In genomic region chr5:124888050-124888506, GRCh38 we compare ENCODE assay signal across 13 cellular contexts.
DNase-seq lines count a peak whose midpoint lies in the region; ATAC-seq, FAIRE-seq and TF ChIP-seq lines count a peak whose summit lies in the region.
"Had no signal": no experiment of that assay in that cellular context is flagged by ENCODE, and none has a peak within 500 bp of the region (broad histone marks: within the 10 kb centered on the region; RNA-seq: fewer than 3 reads in every experiment).

No MANE protein-coding gene starts in this region.

- H4K8ac ChIP-seq in H1 (ENCODE audit: extremely low read depth, insufficient read depth, low read length) (no peak overlapping the region), neuronal stem cell (ENCODE audit: low read depth, low read length) (no peak overlapping the region)

- H3K56ac ChIP-seq in H1 (replicated peaks; ENCODE audit: insufficient read length, low read depth, low read length), result no peak overlapping the region

- H3K27ac Mint-ChIP-seq in CD4-positive, alpha-beta memory T cell, result no peak overlapping the region
- no peak overlapping the region for H3K27ac Mint-ChIP-seq in MCF 10A (ENCODE audit: low read depth, unreplicated experiment)

- H3K23ac ChIP-seq in H1 (ENCODE audit: insufficient read length), result no peak overlapping the region
- no peak overlapping the region for H3K23ac ChIP-seq in neuronal stem cell (ENCODE audit: low read depth, low read length, poor library complexity)

- H3K4me3 Mint-ChIP-seq in CD4-positive, alpha-beta memory T cell, result no peak overlapping the region
- H3K4me3 Mint-ChIP-seq in activated T-cell treated with anti-CD3 and anti-CD28 coated beads, Interleukin-2, amount 50 U/mL, for 4 hours, result no peak overlapping the region
- H3K4me3 Mint-ChIP-seq in MCF 10A (ENCODE audit: unreplicated experiment), result no peak overlapping the region

- H2BK5ac ChIP-seq in H1 (ENCODE audit: low read depth, low read length) (no peak overlapping the region), neuronal stem cell (ENCODE audit: low read length) (no peak overlapping the region)

- no peak overlapping the region for H3K4ac ChIP-seq in H1 (replicated peaks; ENCODE audit: insufficient read length, low read depth, low read length)
- no peak overlapping the region for H3K4ac ChIP-seq in neuronal stem cell (ENCODE audit: low read length)

- H2AK5ac ChIP-seq in H1 (ENCODE audit: low read depth, low read length) (no peak overlapping the region), neuronal stem cell (ENCODE audit: low read depth, low read length) (no peak overlapping the region)

- no peaks in the 10 kb centered on the region for H3K36me3 ChIP-seq in H7 (replicated peaks; ENCODE audit: control insufficient read depth, insufficient read depth, low read length)
- no peaks in the 10 kb centered on the region; a peak in 1 of 8 replicates for H3K36me3 ChIP-seq in H1 (ENCODE audit: control insufficient read depth in 2 of 4, insufficient read depth in 4 of 4, low read length in 3 of 4)
- H3K36me3 ChIP-seq in neuronal stem cell (replicated peaks in 1 of 2; ENCODE audit: control insufficient read depth in 2 of 2, insufficient read depth in 2 of 2, low read length in 2 of 2), result no peaks in the 10 kb centered on the region
- H3K36me3 ChIP-seq in CD4-positive, alpha-beta memory T cell (ENCODE audit: insufficient read depth, low read length), result no peaks in the 10 kb centered on the region
- H3K36me3 ChIP-seq: uterus had no signal

- FAIRE-seq in H1 (lab: Jason Lieb, UNC), result no peak

- TF ChIP-seq RAD21 in H1 (IDR thresholded peaks at IDR 0.05 in 1 of 2, conservative IDR thresholded peaks at IDR 0.05 in 1 of 2; ENCODE audit: low read depth in 2 of 2, low read length in 2 of 2), result peak; percentile 49 to 59

- no peak overlapping the region for H3K9ac ChIP-seq in H1 (replicated peaks in 1 of 4; ENCODE audit: extremely low read depth in 1 of 4, low read depth in 3 of 4, low read length in 3 of 4)
- no peak overlapping the region for H3K9ac ChIP-seq in neuronal stem cell (ENCODE audit: low read depth, low read length, poor library complexity)

- H3K9me3 Mint-ChIP-seq in CD4-positive, alpha-beta memory T cell, result peaks cover 0 to 3% (median under 1%) of the 10 kb centered on the region in 8 donors
- H3K9me3 Mint-ChIP-seq in activated T-cell treated with anti-CD3 and anti-CD28 coated beads, Interleukin-2, amount 50 U/mL, for 4 hours, result no peaks in the 10 kb centered on the region
- no peaks in the 10 kb centered on the region for H3K9me3 Mint-ChIP-seq in MCF 10A (ENCODE audit: unreplicated experiment)

- TF ChIP-seq POLR2A in H1 (IDR thresholded peaks at IDR 0.05; ENCODE audit: control extremely low read depth in 1 of 2, low read depth in 2 of 2, low read length in 2 of 2), result no peak

- POLR2A ChIA-PET in H1 (lab: Charles Lee; ENCODE audit: partially characterized antibody) (no interaction called here), MCF 10A (lab: Yijun Ruan, JAX) (interaction anchor here (0.6 kb wide), 1 partner anchor 32 kb away, joined by 4 read pairs; no protein-coding TSS in a partner anchor)
- POLR2A ChIA-PET in CD4-positive, alpha-beta memory T cell (lab: Charles Lee; ENCODE audit: partially characterized antibody), result no interaction called here

- H3K27ac ChIP-seq in H1 (ENCODE audit: low read depth, low read length) (no peak overlapping the region), neuronal stem cell (replicated peaks; ENCODE audit: low read length) (no peak overlapping the region)
- no peak overlapping the region for H3K27ac ChIP-seq in CD4-positive, alpha-beta memory T cell (ENCODE audit: low read depth, low read length)

- peaks cover 0 to 9% (median 5%) of the 10 kb centered on the region in 4 experiments; a peak in 5 of 7 replicates for H3K4me1 ChIP-seq in H1 (replicated peaks in 1 of 4; ENCODE audit: control insufficient read depth in 3 of 4, insufficient read depth in 4 of 4, low read length in 3 of 4)
- H3K4me1 ChIP-seq in neuronal stem cell (ENCODE audit: control insufficient read depth in 2 of 2, insufficient read depth in 1 of 2, low read depth in 1 of 2, low read length in 2 of 2), result peaks cover 4 to 21% of the 10 kb centered on the region in 2 donors
- no peaks in the 10 kb centered on the region for H3K4me1 ChIP-seq in CD4-positive, alpha-beta memory T cell (ENCODE audit: insufficient read depth, low read length)
- H3K4me1 ChIP-seq: uterus had no signal

- 27% methylated on average over 6 of the region's 6 CpGs; no CpG with 5 or more reads in 1 of the 2 experiments for WGBS in H1 (ENCODE audit: extremely low coverage in 1 of 2, insufficient coverage in 1 of 2, insufficient read length in 1 of 2, insufficient replicate concordance in 2 of 2, low coverage in 1 of 2, low lambda C conversion rate in 2 of 2, missing lambda C conversion rate in 1 of 2), 2 experiments
- no CpG with 5 or more reads among the region's 6 CpGs for WGBS in neuronal stem cell (ENCODE audit: extremely low coverage in 2 of 2, insufficient read length in 2 of 2, insufficient replicate concordance in 1 of 2), 2 donors

- no peak for ATAC-seq in HG03571 (IDR thresholded peaks at IDR 0.05; ENCODE audit: unreplicated experiment)
- ATAC-seq in activated T-cell treated with anti-CD3 and anti-CD28 coated beads, Interleukin-2, amount 50 U/mL, for 4 hours, result no peak

- H3K4me3 ChIP-seq in H7 (ENCODE audit: insufficient read depth, low read depth, low read length), result no peak overlapping the region
- H3K4me3 ChIP-seq in H1 (ENCODE audit: extremely low read depth in 1 of 4, insufficient read depth in 2 of 4, low read depth in 3 of 4, low read length in 4 of 4), result no peak overlapping the region
- H3K4me3 ChIP-seq in neuronal stem cell (ENCODE audit: low read length in 2 of 2), result no peak overlapping the region
- H3K4me3 ChIP-seq in CD4-positive, alpha-beta memory T cell (ENCODE audit: low read length in 2 of 2), result no peak overlapping the region
- H3K4me3 ChIP-seq: lung, uterus had no signal

- intact Hi-C loops in CD4-positive, alpha-beta memory T cell (cut with micrococcal nuclease), result no loop called here
- intact Hi-C loops in MCF 10A (cut with micrococcal nuclease), result no loop called here

- no peaks in the 10 kb centered on the region for H3K4me1 Mint-ChIP-seq in CD4-positive, alpha-beta memory T cell
- H3K4me1 Mint-ChIP-seq in activated T-cell treated with anti-CD3 and anti-CD28 coated beads, Interleukin-2, amount 50 U/mL, for 4 hours (ENCODE audit: low read depth), result no peaks in the 10 kb centered on the region
- no peaks in the 10 kb centered on the region for H3K4me1 Mint-ChIP-seq in MCF 10A (ENCODE audit: insufficient read depth, unreplicated experiment)

- H3K9me3 ChIP-seq in H1 (ENCODE audit: insufficient read depth in 2 of 2, low read depth in 1 of 2, low read length in 1 of 2), result peaks cover 7% of the 10 kb centered on the region in 2 experiments; a peak in 2 of 4 replicates
- H3K9me3 ChIP-seq in neuronal stem cell (replicated peaks in 1 of 2; ENCODE audit: control insufficient read depth in 2 of 2, insufficient read depth in 1 of 2, low read depth in 1 of 2, low read length in 2 of 2), result peaks cover 0 to 3% of the 10 kb centered on the region in 2 donors
- H3K9me3 ChIP-seq in CD4-positive, alpha-beta memory T cell (ENCODE audit: control insufficient read depth in 1 of 2, low read length in 2 of 2), result no peaks in the 10 kb centered on the region
- H3K9me3 ChIP-seq: uterus had no signal

- H3K36me3 Mint-ChIP-seq in CD4-positive, alpha-beta memory T cell, result no peaks in the 10 kb centered on the region
- H3K36me3 Mint-ChIP-seq in activated T-cell treated with anti-CD3 and anti-CD28 coated beads, Interleukin-2, amount 50 U/mL, for 4 hours (ENCODE audit: insufficient read depth), result no peaks in the 10 kb centered on the region
- no peaks in the 10 kb centered on the region for H3K36me3 Mint-ChIP-seq in MCF 10A (ENCODE audit: insufficient read depth, unreplicated experiment)

- H3K14ac ChIP-seq in H1 (ENCODE audit: insufficient read length), result no peak overlapping the region
- no peak overlapping the region for H3K14ac ChIP-seq in neuronal stem cell (ENCODE audit: low read length)

- BruUV-seq in MCF 10A (replicated peaks; lab: Mats Ljungman, UMichigan), result no TSS peak

- H3K79me1 ChIP-seq in H1 (ENCODE audit: low read depth, low read length) (no peaks in the 10 kb centered on the region), neuronal stem cell (ENCODE audit: low read depth, low read length) (no peaks in the 10 kb centered on the region)

- H2BK120ac ChIP-seq in H1 (replicated peaks; ENCODE audit: low read depth, low read length), result no peak overlapping the region
- H2BK120ac ChIP-seq in neuronal stem cell (ENCODE audit: low read depth, low read length), result no peak overlapping the region

- no peaks in the 10 kb centered on the region for H3K23me2 ChIP-seq in H1 (ENCODE audit: low read depth, low read length)

- H3K27me3 ChIP-seq in H7 (ENCODE audit: control insufficient read depth, insufficient read depth, low read length) (no peaks in the 10 kb centered on the region), H1 (replicated peaks in 1 of 4; ENCODE audit: control insufficient read depth in 3 of 4, extremely low read depth in 1 of 4, insufficient read depth in 3 of 4, low read length in 3 of 4) (no peaks in the 10 kb centered on the region), neuronal stem cell (ENCODE audit: control insufficient read depth in 3 of 3, insufficient read depth in 3 of 3, low read depth in 1 of 3, low read length in 3 of 3) (no peaks in the 10 kb centered on the region)
- H3K27me3 ChIP-seq in CD4-positive, alpha-beta memory T cell (ENCODE audit: insufficient read depth, low read length), result no peaks in the 10 kb centered on the region
- H3K27me3 ChIP-seq: uterus had no signal

- TF ChIP-seq CTCF in H1 (IDR thresholded peaks at IDR 0.05; ENCODE audit: control extremely low read depth in 1 of 3, insufficient read depth in 1 of 3, low read depth in 1 of 3, low read length in 3 of 3), result peak in 2 of 3 experiments; percentile 23 to 46; a peak in 3 of 4 replicates
- no peak for TF ChIP-seq CTCF in MCF 10A (IDR thresholded peaks at IDR 0.05; ENCODE audit: unreplicated experiment)

- H4K5ac ChIP-seq in H1 (ENCODE audit: insufficient read length, low read depth, low read length), result no peak overlapping the region

- CTCF ChIA-PET in H1 (lab: Charles Lee; ENCODE audit: partially characterized antibody), result interaction anchor here (0.6 to 2.0 kb wide), 6 partner anchors 8 to 81 kb away, joined by 3 to 8 read pairs (median 4); no protein-coding TSS in a partner anchor
- CTCF ChIA-PET in CD4-positive, alpha-beta memory T cell (lab: Charles Lee; ENCODE audit: partially characterized antibody), result no interaction called here
- CTCF ChIA-PET in MCF 10A (lab: Yijun Ruan, JAX), result interaction anchor here (1.4 kb wide), 1 partner anchor 29 kb away, joined by 3 read pairs; no protein-coding TSS in a partner anchor

- no peak overlapping the region for H3K18ac ChIP-seq in H1 (ENCODE audit: extremely low read depth, low read length)
- no peak overlapping the region for H3K18ac ChIP-seq in neuronal stem cell (ENCODE audit: low read length)

- H2BK20ac ChIP-seq in H1 (ENCODE audit: low read length), result no peak overlapping the region

- H3K4me2 ChIP-seq in H1 (ENCODE audit: insufficient read depth in 1 of 2, low read depth in 2 of 2, low read length in 2 of 2), result no peak overlapping the region; a peak in 1 of 4 replicates
- H3K4me2 ChIP-seq in neuronal stem cell (ENCODE audit: insufficient read depth, low read length, poor library complexity, severe bottlenecking), result no peak overlapping the region

- no peaks in the 10 kb centered on the region for H4K20me1 ChIP-seq in H1 (replicated peaks in 1 of 2; ENCODE audit: control insufficient read depth in 1 of 2, insufficient read depth in 2 of 2, low read length in 2 of 2)

- peak; percentile 61 for DNase-seq in H7
- DNase-seq in NCI-H526 (lab: John Stamatoyannopoulos, UW), result peak; percentile 3 to 41
- DNase-seq in H1 (ENCODE audit: low read depth in 1 of 2, low spot score in 2 of 2), result no peak
- DNase-seq in neuronal stem cell (ENCODE audit: low spot score), result no peak
- no peak for DNase-seq in CD4-positive, alpha-beta memory T cell
- no peak for DNase-seq in activated T-cell treated with anti-CD3 and anti-CD28 coated beads, Interleukin-2, amount 50 U/mL, for 4 hours
- DNase-seq in MCF 10A (ENCODE audit: unreplicated experiment), result no peak
- DNase-seq: IMR-90; stimulated activated CD4-positive, alpha-beta T cell treated with anti-CD3 and anti-CD28 coated beads, Interleukin-4, amount 100 ng/mL, for 1 hour; T-helper 1 cell; uterus had no signal

- H4K91ac ChIP-seq in H1 (replicated peaks; ENCODE audit: insufficient read length, low read length) (no peak overlapping the region), neuronal stem cell (ENCODE audit: low read depth, low read length, poor library complexity) (no peak overlapping the region)

- no peaks in the 10 kb centered on the region for H3K79me2 ChIP-seq in H1 (ENCODE audit: control insufficient read depth in 1 of 2, insufficient read depth in 2 of 2, low read length in 2 of 2)

- H3K27me3 Mint-ChIP-seq in CD4-positive, alpha-beta memory T cell, result no peaks in the 10 kb centered on the region
- H3K27me3 Mint-ChIP-seq in activated T-cell treated with anti-CD3 and anti-CD28 coated beads, Interleukin-2, amount 50 U/mL, for 4 hours (ENCODE audit: low read depth), result no peaks in the 10 kb centered on the region
- no peaks in the 10 kb centered on the region for H3K27me3 Mint-ChIP-seq in MCF 10A (ENCODE audit: insufficient read depth, unreplicated experiment)

- no peak overlapping the region for H2BK12ac ChIP-seq in H1 (ENCODE audit: low read depth, low read length)
- H2BK12ac ChIP-seq in neuronal stem cell (ENCODE audit: low read length), result no peak overlapping the region

- TF ChIP-seq EP300 in H1 (IDR thresholded peaks at IDR 0.05; ENCODE audit: borderline replicate concordance in 1 of 2, low read depth in 2 of 2, low read length in 2 of 2), result no peak

- H2BK15ac ChIP-seq in H1 (ENCODE audit: low read length), result no peak overlapping the region
- H2BK15ac ChIP-seq in neuronal stem cell (ENCODE audit: low read length), result no peak overlapping the region

- no peak overlapping the region for H2AFZ ChIP-seq in H1 (ENCODE audit: low read length)
- H2AFZ ChIP-seq in neuronal stem cell (ENCODE audit: low read length), result peak overlapping the region; percentile 27

Comparison
In these comparisons a context has a peak if more than half of its experiments do, and no peak if none do; other contexts are left out.
1. DNase-seq: peak in H7 (single experiment) and NCI-H526 (2 of 2); none in H1 (0 of 2), neuronal stem cell (single experiment), CD4-positive, alpha-beta memory T cell (0 of 5), activated T-cell treated with anti-CD3 and anti-CD28 coated beads, Interleukin-2, amount 50 U/mL, for 4 hours (single experiment) and MCF 10A (single experiment).